9 cellular contexts compared by ENCODE assay signal in genomic region chr14:24441485-24441884, GRCh38. TPM values are rescaled to one million over a fixed set of nuclear protein-coding genes. Genes with fewer than 3 reads are reported as not detected.
DNase-seq lines count a peak whose midpoint lies in the region; FAIRE-seq and TF ChIP-seq lines count a peak whose summit lies in the region.
"Had no signal": no experiment of that assay in that cellular context is flagged by ENCODE, and none has a peak within 500 bp of the region (broad histone marks: within the 10 kb centered on the region; RNA-seq: fewer than 3 reads in every experiment).

No MANE protein-coding gene starts in this region.

- H3K4me1 Mint-ChIP-seq in progenitor cell of endocrine pancreas (ENCODE audit: low read depth), result peaks cover 6% of the 10 kb centered on the region

- CTCF ChIA-PET in RWPE1 (lab: Yijun Ruan, JAX), result interaction anchor here (0.7 to 1.7 kb wide), 3 partner anchors 10 to 1688 kb away, joined by 3 to 8 read pairs (median 6); no protein-coding TSS in a partner anchor

- no peaks in the 10 kb centered on the region for H3K27me3 ChIP-seq in DOHH2 (ENCODE audit: control insufficient read depth, low read length)

- no peaks in the 10 kb centered on the region for H3K9me2 ChIP-seq in DOHH2 (replicated peaks; ENCODE audit: control insufficient read depth, low read length)

- no peaks in the 10 kb centered on the region for H3K27me3 Mint-ChIP-seq in progenitor cell of endocrine pancreas

- H3K9me3 Mint-ChIP-seq in progenitor cell of endocrine pancreas (ENCODE audit: low read depth), result no peaks in the 10 kb centered on the region

- POLR2A ChIA-PET in RWPE1 (lab: Yijun Ruan, JAX; ENCODE audit: low non-redundant PET), result interaction anchor here (0.5 kb wide), 1 partner anchor 115 kb away, joined by 7 read pairs; no protein-coding TSS in a partner anchor

- no peaks in the 10 kb centered on the region for H4K20me1 ChIP-seq in DOHH2 (ENCODE audit: control insufficient read depth, insufficient read depth, low read depth, low read length)

- H3K36me3 Mint-ChIP-seq in progenitor cell of endocrine pancreas (ENCODE audit: insufficient read depth), result peaks cover 14% of the 10 kb centered on the region

- no peak for TF ChIP-seq CTCF in DOHH2 (IDR thresholded peaks at IDR 0.05; ENCODE audit: low read depth, low read length, poor library complexity, severe bottlenecking)
- no peak for TF ChIP-seq CTCF in RWPE1 (conservative IDR thresholded peaks at IDR 0.05; ENCODE audit: low read depth)
- no peak for TF ChIP-seq CTCF in epithelial cell of esophagus (IDR thresholded peaks at IDR 0.05; ENCODE audit: insufficient read depth, low read depth, low read length, missing control alignments)
- no peak for TF ChIP-seq CTCF in progenitor cell of endocrine pancreas (IDR thresholded peaks at IDR 0.05; ENCODE audit: unreplicated experiment)

- peak overlapping the region; percentile 79; the same call in 1 of the 2 replicates for H3K27ac ChIP-seq in DOHH2 (ENCODE audit: low read depth, low read length)
- peak overlapping the region; percentile 98 for H3K27ac ChIP-seq in RWPE1

- H3K36me3 ChIP-seq in DOHH2 (ENCODE audit: control insufficient read depth, low read length), result peaks cover 53% of the 10 kb centered on the region

- peaks cover 3% of the 10 kb centered on the region; the same call in 1 of the 2 replicates for H3F3A ChIP-seq in DOHH2 (ENCODE audit: control insufficient read depth, insufficient read depth)

- peaks cover 39% of the 10 kb centered on the region for H3K4me1 ChIP-seq in DOHH2 (ENCODE audit: control insufficient read depth, low read length)

- H3K4me3 Mint-ChIP-seq in progenitor cell of endocrine pancreas (ENCODE audit: low read depth), result peak overlapping the region; percentile 90

- peaks cover 34% of the 10 kb centered on the region for H3K79me2 ChIP-seq in DOHH2 (ENCODE audit: control insufficient read depth, low read length)

- FAIRE-seq in RCC 7860 (lab: Jason Lieb, UNC), result no peak
- FAIRE-seq: islet of Langerhans had no signal

- peak overlapping the region; percentile 99 for H3K4me3 ChIP-seq in DOHH2 (ENCODE audit: low read length)
- peak overlapping the region; percentile 94 for H3K4me3 ChIP-seq in epithelial cell of esophagus (ENCODE audit: low read length)

- DNase-seq in RWPE1 (ENCODE audit: low spot score) (no peak), epithelial cell of esophagus (ENCODE audit: low read depth) (no peak), progenitor cell of endocrine pancreas (ENCODE audit: low spot score, unreplicated experiment) (no peak), SKM-1 (lab: John Stamatoyannopoulos, UW; ENCODE audit: unreplicated experiment) (no peak), RCC 7860 (ENCODE audit: low spot score) (no peak)
- no peak for DNase-seq in stimulated activated CD8-positive, alpha-beta memory T cell treated with anti-CD3 and anti-CD28 coated beads, Interleukin-4, amount 100 ng/mL, for 48 hours
- no peak for DNase-seq in activated CD4-positive, alpha-beta T cell treated with anti-CD3 and anti-CD28 coated beads for 4 hours

- H3K9me3 ChIP-seq in DOHH2 (ENCODE audit: control insufficient read depth, insufficient read depth, low read length), result no peaks in the 10 kb centered on the region

- peak overlapping the region; percentile 99 for H3K27ac Mint-ChIP-seq in progenitor cell of endocrine pancreas

- H3K4me2 ChIP-seq in DOHH2 (ENCODE audit: low read length), result peak overlapping the region; percentile 89

RNA-seq across cellular contexts. Expression of gene SDR39U1, which starts 1.1 kb away (rescaled TPM):
- total RNA-seq in progenitor cell of endocrine pancreas, result 68.1 and 68.2 TPM in 2 replicates

RNA-seq across cellular contexts. Expression of gene KHNYN, which starts 11.7 kb away (rescaled TPM):
- total RNA-seq in progenitor cell of endocrine pancreas, result 74.3 and 77.4 TPM in 2 replicates

RNA-seq across cellular contexts. Expression of gene CBLN3, which starts 12.0 kb away (rescaled TPM):
- total RNA-seq in progenitor cell of endocrine pancreas, result 1.5 and 1.9 TPM in 2 replicates

RNA-seq across cellular contexts. Expression of gene NYNRIN, which starts 42.7 kb away (rescaled TPM):
- total RNA-seq in progenitor cell of endocrine pancreas, result 38.3 and 40.0 TPM in 2 replicates
